ENCODE assay signal across 24 cellular contexts in genomic region chr9:13412323-13412722, GRCh38.
A peak's percentile ranks its signal among the peaks of the same experiment; 100 is the strongest.
DNase-seq lines count a peak whose midpoint lies in the region; ATAC-seq and TF ChIP-seq lines count a peak whose summit lies in the region.
"Had no signal": no experiment of that assay in that cellular context is flagged by ENCODE, and none has a peak within 500 bp of the region (broad histone marks: within the 10 kb centered on the region; RNA-seq: fewer than 3 reads in every experiment).

No MANE protein-coding gene starts in this region.

- peak overlapping the region; percentile 97 for H3K27ac Mint-ChIP-seq in mesothelial cell of epicardium
- H3K27ac Mint-ChIP-seq: activated B cell treated with CpG ODN at 0.5 μM for 24 hours; activated CD8-positive, alpha-beta memory T cell treated with anti-CD3 and anti-CD28 coated beads, Interleukin-2, amount 10 ng/mL, durations not matched to agents 7 days and 5 days; immature natural killer cell; T-helper 1 cell treated with Interleukin-12 subunit alpha and Interleukin-12 subunit beta and Interleukin-4 antibody, amounts not matched to agents 30 μg/mL and 1 μg/mL, for 36 hours had no signal

- no peak for ATAC-seq in HG02981 (IDR thresholded peaks at IDR 0.05; ENCODE audit: unreplicated experiment)
- ATAC-seq: activated CD8-positive, alpha-beta memory T cell treated with anti-CD3 and anti-CD28 coated beads, Interleukin-2, amount 10 ng/mL, durations not matched to agents 7 days and 5 days; left lobe of liver had no signal

- TF ChIP-seq CTCF in cardiac fibroblast (IDR thresholded peaks at IDR 0.05; ENCODE audit: low read depth, low read length) (no peak), mesothelial cell of epicardium (IDR thresholded peaks at IDR 0.05; ENCODE audit: unreplicated experiment) (no peak)

- no peak overlapping the region for H3K4me3 Mint-ChIP-seq in mesothelial cell of epicardium
- H3K4me3 Mint-ChIP-seq: activated B cell treated with CpG ODN at 0.5 μM for 24 hours; activated CD8-positive, alpha-beta memory T cell treated with anti-CD3 and anti-CD28 coated beads, Interleukin-2, amount 10 ng/mL, durations not matched to agents 7 days and 5 days; immature natural killer cell; T-helper 1 cell treated with Interleukin-12 subunit alpha and Interleukin-12 subunit beta and Interleukin-4 antibody, amounts not matched to agents 30 μg/mL and 1 μg/mL, for 36 hours had no signal

- peak; percentile 19 for DNase-seq in AG20443 (ENCODE audit: low spot score)
- peak; percentile 9 to 69 for DNase-seq in cardiac fibroblast (ENCODE audit: low read depth in 2 of 2)
- no peak for DNase-seq in mesothelial cell of epicardium (ENCODE audit: low spot score in 2 of 2, unreplicated experiment in 2 of 2)
- no peak for DNase-seq in ACHN
- no peak for DNase-seq in NCI-H1436 treated with DMSO at 0.1 percent for 48 hours (lab: John Stamatoyannopoulos, UW)
- DNase-seq: activated B cell treated with CpG ODN at 0.5 μM for 24 hours; activated CD8-positive, alpha-beta memory T cell treated with anti-CD3 and anti-CD28 coated beads, Interleukin-2, amount 10 ng/mL, durations not matched to agents 7 days and 5 days; activated gamma-delta T cell treated with Interleukin-2 at 50 U/mL for 16 hours; activated T-cell treated with anti-CD3 and anti-CD28 coated beads, Interleukin-2, amount 50 U/mL, for 48 hours; DMS79 treated with DMSO at 0.1 percent for 48 hours; immature natural killer cell; Kasumi-1; MV-4-11; NCI-H1436; NCI-H2107; NCI-H774; stimulated activated CD4-positive, alpha-beta T cell treated with anti-CD3 and anti-CD28 coated beads, Interleukin-4, amount 100 ng/mL, for 4 hours; transverse colon had no signal

- TF ChIP-seq EP300 in Ishikawa (IDR thresholded peaks at IDR 0.05; ENCODE audit: borderline replicate concordance), result no peak

- no peaks in the 10 kb centered on the region for H3K27me3 Mint-ChIP-seq in mesothelial cell of epicardium (ENCODE audit: low read depth)
- H3K27me3 Mint-ChIP-seq: activated B cell treated with CpG ODN at 0.5 μM for 24 hours; activated CD8-positive, alpha-beta memory T cell treated with anti-CD3 and anti-CD28 coated beads, Interleukin-2, amount 10 ng/mL, durations not matched to agents 7 days and 5 days had no signal

- no peak for TF ChIP-seq RAD21 in Ishikawa (IDR thresholded peaks at IDR 0.05; ENCODE audit: low read depth)

- in situ Hi-C loops in ACHN (cut with HindIII; ENCODE audit: low pct_ligation_motif_present, low pct_unique_long_range_greater_than_20kb, low sequenced_read_pairs), result no loop called here

- H3K36me3 Mint-ChIP-seq in mesothelial cell of epicardium, result no peaks in the 10 kb centered on the region
- H3K36me3 Mint-ChIP-seq: activated CD8-positive, alpha-beta memory T cell treated with anti-CD3 and anti-CD28 coated beads, Interleukin-2, amount 10 ng/mL, durations not matched to agents 7 days and 5 days; immature natural killer cell had no signal

- H3K4me1 Mint-ChIP-seq in mesothelial cell of epicardium, result peaks cover 29% of the 10 kb centered on the region
- H3K4me1 Mint-ChIP-seq: activated B cell treated with CpG ODN at 0.5 μM for 24 hours; activated CD8-positive, alpha-beta memory T cell treated with anti-CD3 and anti-CD28 coated beads, Interleukin-2, amount 10 ng/mL, durations not matched to agents 7 days and 5 days; immature natural killer cell had no signal

- no peaks in the 10 kb centered on the region for H3K9me3 Mint-ChIP-seq in mesothelial cell of epicardium
- H3K9me3 Mint-ChIP-seq: activated B cell treated with CpG ODN at 0.5 μM for 24 hours; T-helper 1 cell treated with Interleukin-12 subunit alpha and Interleukin-12 subunit beta and Interleukin-4 antibody, amounts not matched to agents 30 μg/mL and 1 μg/mL, for 36 hours had no signal

- no peak overlapping the region for H3K4me3 ChIP-seq in cardiac fibroblast (replicated peaks in 1 of 2; ENCODE audit: low read depth in 2 of 2, low read length in 2 of 2)
- H3K4me3 ChIP-seq: prostate gland, SK-N-MC, transverse colon had no signal

TF ChIP-seq in Ishikawa, 13 proteins besides CTCF, POLR2A, EP300 and RAD21:
- TF ChIP-seq NFIC (IDR thresholded peaks at IDR 0.05) (no peak), USF1 (IDR thresholded peaks at IDR 0.05) (no peak), TEAD4 (IDR thresholded peaks at IDR 0.05) (peak; percentile 20; the same call in 1 of the 2 replicates)

Comparison
In these comparisons a context has a peak if more than half of its experiments do, and no peak if none do; other contexts are left out.
1. DNase-seq: peak in AG20443 (single experiment) and cardiac fibroblast (2 of 2); none in mesothelial cell of epicardium (0 of 2), ACHN (single experiment) and NCI-H1436 treated with DMSO at 0.1 percent for 48 hours (single experiment).